ENCODE assay signal across 7 cellular contexts in the genomic region with DNA sequence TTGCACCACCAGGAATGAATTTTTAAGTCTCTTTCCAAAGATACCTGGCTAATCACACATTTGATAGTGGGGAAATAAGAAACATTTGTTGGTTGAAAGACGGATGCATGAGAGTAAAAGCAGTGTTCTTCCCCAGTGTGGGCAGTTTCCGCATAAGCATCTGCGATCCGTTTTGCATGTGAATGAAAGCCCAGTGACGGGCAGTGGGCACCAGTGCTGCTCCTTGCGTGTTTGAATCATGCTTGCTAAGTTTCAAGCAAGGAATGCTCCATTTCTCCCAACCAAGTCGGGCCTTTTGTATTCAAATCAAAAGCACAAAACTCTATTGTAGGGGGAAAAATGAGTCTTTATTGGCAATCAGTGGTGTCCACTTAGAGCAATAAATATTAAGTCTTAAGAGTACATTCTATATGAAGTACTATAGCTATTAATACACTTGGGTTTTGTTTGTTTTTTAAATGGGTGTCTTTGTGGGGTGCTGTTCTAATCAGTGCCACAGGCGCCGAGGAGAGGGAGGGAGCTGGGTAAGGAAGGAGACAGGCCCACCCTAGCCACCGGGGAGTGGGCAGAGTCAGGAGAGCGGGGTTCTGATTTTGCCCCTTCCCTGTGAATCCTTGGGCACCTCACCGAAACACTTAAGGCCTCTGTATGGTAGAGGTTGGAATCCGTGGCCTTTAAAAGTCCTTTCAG. TPM values are rescaled to one million over a fixed set of nuclear protein-coding genes. Genes with fewer than 3 reads are reported as not detected.
DNase-seq lines count a peak whose midpoint lies in the region; ATAC-seq and TF ChIP-seq lines count a peak whose summit lies in the region.

No MANE protein-coding gene starts in this region.

- H3K9ac ChIP-seq in skeletal muscle tissue (ENCODE audit: low read depth in 1 of 3, low read length in 3 of 3) = peak overlapping the region in 2 of 3 donors; percentile 61 to 73

- H3K4me1 ChIP-seq in HEK293 (ENCODE audit: control insufficient read depth, insufficient read depth, low read length) (peaks cover 5% of the 10 kb centered on the region; the same call in 1 of the 2 replicates), iPS DF 6.9 (ENCODE audit: control insufficient read depth, insufficient read depth, low read length) (peaks cover 2% of the 10 kb centered on the region; the same call in 1 of the 2 replicates), skeletal muscle tissue (ENCODE audit: control insufficient read depth in 3 of 3, insufficient read depth in 3 of 3, low read length in 3 of 3) (peaks cover 9 to 18% (median 13%) of the 10 kb centered on the region in 3 donors)

- no CpG with 5 or more reads among the region's 13 CpGs for WGBS in iPS DF 6.9 (ENCODE audit: insufficient coverage, insufficient read length)

- no peaks in the 10 kb centered on the region for H3K36me3 ChIP-seq in HEK293 (ENCODE audit: control insufficient read depth in 2 of 2, insufficient read depth in 1 of 2, low read length in 2 of 2)
- no peaks in the 10 kb centered on the region for H3K36me3 ChIP-seq in iPS DF 6.9 (ENCODE audit: control insufficient read depth, insufficient read depth, low read length)
- no peaks in the 10 kb centered on the region for H3K36me3 ChIP-seq in skeletal muscle tissue (ENCODE audit: control insufficient read depth in 3 of 3, insufficient read depth in 3 of 3, low read length in 3 of 3)

- TF ChIP-seq CTCF in HEK293 (tag by site-specific recombination; IDR thresholded peaks at IDR 0.05) = no peak

- H3K9me3 Mint-ChIP-seq in activated naive CD8-positive, alpha-beta T cell (ENCODE audit: low read depth) = no peaks in the 10 kb centered on the region

- H3K4me3 Mint-ChIP-seq in activated naive CD8-positive, alpha-beta T cell = peak overlapping the region; percentile 82

- POLR2A ChIA-PET in HEK293 (lab: Yijun Ruan, JAX) = interaction anchor here (1.2 to 2.9 kb wide), 2 partner anchors 30 to 151 kb away, joined by 3 to 15 read pairs; partner anchors contain the start of gene TTF2

- ATAC-seq in GM18517 (IDR thresholded peaks at IDR 0.05; ENCODE audit: unreplicated experiment) (no peak), GM21360 (IDR thresholded peaks at IDR 0.05; ENCODE audit: unreplicated experiment) (no peak)

- no peaks in the 10 kb centered on the region for H3K36me3 Mint-ChIP-seq in activated naive CD8-positive, alpha-beta T cell

- H3K9me3 ChIP-seq in HEK293 (ENCODE audit: control insufficient read depth, insufficient read depth, low read depth, low read length) = no peaks in the 10 kb centered on the region
- H3K9me3 ChIP-seq in iPS DF 6.9 (ENCODE audit: control insufficient read depth, insufficient read depth, low read length) = no peaks in the 10 kb centered on the region
- no peaks in the 10 kb centered on the region for H3K9me3 ChIP-seq in skeletal muscle tissue (ENCODE audit: control insufficient read depth in 3 of 3, low read length in 3 of 3)

- CTCF ChIA-PET in HEK293 (lab: Yijun Ruan, JAX) = interaction anchor here (0.6 kb wide), 1 partner anchor 9 kb away, joined by 3 read pairs; no protein-coding TSS in a partner anchor

- H3K27ac Mint-ChIP-seq in activated naive CD8-positive, alpha-beta T cell = no peak overlapping the region

- H3K27ac ChIP-seq in HEK293 (ENCODE audit: extremely low read depth, low read depth, low read length) (peak overlapping the region; percentile 77; the same call in 1 of the 2 replicates), iPS DF 6.9 (ENCODE audit: low read length) (no peak overlapping the region), skeletal muscle tissue (ENCODE audit: low read depth, low read length) (peak overlapping the region; percentile 75)

- H3K27me3 ChIP-seq in iPS DF 6.9 (ENCODE audit: control insufficient read depth, insufficient read depth, low read length) = no peaks in the 10 kb centered on the region
- peaks cover 2 to 32% (median 16%) of the 10 kb centered on the region in 3 donors for H3K27me3 ChIP-seq in skeletal muscle tissue (ENCODE audit: control insufficient read depth in 3 of 3, insufficient read depth in 3 of 3, low read length in 3 of 3)

- H3K4me1 Mint-ChIP-seq in activated naive CD8-positive, alpha-beta T cell (ENCODE audit: low read depth) = no peaks in the 10 kb centered on the region

- no peak for DNase-seq in iPS DF 6.9 (ENCODE audit: low read depth, low spot score)
- DNase-seq in NCI-H226 = no peak

- H3K4me3 ChIP-seq in HEK293 (ENCODE audit: low read depth, low read length) (peak overlapping the region; percentile 85), iPS DF 6.9 (ENCODE audit: low read length) (peak overlapping the region; percentile 54; the same call in 1 of the 2 replicates), skeletal muscle tissue (ENCODE audit: low read length in 3 of 3) (peak overlapping the region; percentile 63 to 70 (median 68))

- no peaks in the 10 kb centered on the region for H3K27me3 Mint-ChIP-seq in activated naive CD8-positive, alpha-beta T cell

TF ChIP-seq in HEK293, 187 proteins besides CTCF, POLR2A, EP300 and RAD21:
- no peak for TF ChIP-seq ZBTB49 (tag by site-specific recombination; IDR thresholded peaks at IDR 0.05; ENCODE audit: low read depth)
- TF ChIP-seq OSR2 (tag by site-specific recombination; IDR thresholded peaks at IDR 0.05) = no peak
- TF ChIP-seq, protein P1, sequence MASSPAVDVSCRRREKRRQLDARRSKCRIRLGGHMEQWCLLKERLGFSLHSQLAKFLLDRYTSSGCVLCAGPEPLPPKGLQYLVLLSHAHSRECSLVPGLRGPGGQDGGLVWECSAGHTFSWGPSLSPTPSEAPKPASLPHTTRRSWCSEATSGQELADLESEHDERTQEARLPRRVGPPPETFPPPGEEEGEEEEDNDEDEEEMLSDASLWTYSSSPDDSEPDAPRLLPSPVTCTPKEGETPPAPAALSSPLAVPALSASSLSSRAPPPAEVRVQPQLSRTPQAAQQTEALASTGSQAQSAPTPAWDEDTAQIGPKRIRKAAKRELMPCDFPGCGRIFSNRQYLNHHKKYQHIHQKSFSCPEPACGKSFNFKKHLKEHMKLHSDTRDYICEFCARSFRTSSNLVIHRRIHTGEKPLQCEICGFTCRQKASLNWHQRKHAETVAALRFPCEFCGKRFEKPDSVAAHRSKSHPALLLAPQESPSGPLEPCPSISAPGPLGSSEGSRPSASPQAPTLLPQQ (tag by site-specific recombination; IDR thresholded peaks at IDR 0.05) = no peak
- no peak for TF ChIP-seq KLF8 (tag by site-specific recombination; IDR thresholded peaks at IDR 0.05)
- no peak for TF ChIP-seq ZNF544 (tag by site-specific recombination; IDR thresholded peaks at IDR 0.05)
- TF ChIP-seq ZNF792 (tag by site-specific recombination; IDR thresholded peaks at IDR 0.05) = no peak

RNA-seq across cellular contexts. Expression of gene PTGFRN, which starts 0.8 kb away (rescaled TPM):
- total RNA-seq in skeletal muscle tissue = 105 TPM
